1 cellular context compared by ENCODE assay signal in genomic region chr1:218600968-218601367, GRCh38.
TF ChIP-seq lines count a peak whose summit lies in the region.

No MANE protein-coding gene starts in this region.

TF ChIP-seq in A549, 52 proteins besides CTCF, POLR2A, EP300 and RAD21 (continued from another document):
- TF ChIP-seq RNF2 (IDR thresholded peaks at IDR 0.05; ENCODE audit: borderline replicate concordance, low read depth) (no peak), PBX3 (IDR thresholded peaks at IDR 0.05) (no peak), TP53 (CRISPR knock-in tag; IDR thresholded peaks at IDR 0.05) (no peak)
